Comparison of ENCODE assay signal across 8 cellular contexts in the genomic region with DNA sequence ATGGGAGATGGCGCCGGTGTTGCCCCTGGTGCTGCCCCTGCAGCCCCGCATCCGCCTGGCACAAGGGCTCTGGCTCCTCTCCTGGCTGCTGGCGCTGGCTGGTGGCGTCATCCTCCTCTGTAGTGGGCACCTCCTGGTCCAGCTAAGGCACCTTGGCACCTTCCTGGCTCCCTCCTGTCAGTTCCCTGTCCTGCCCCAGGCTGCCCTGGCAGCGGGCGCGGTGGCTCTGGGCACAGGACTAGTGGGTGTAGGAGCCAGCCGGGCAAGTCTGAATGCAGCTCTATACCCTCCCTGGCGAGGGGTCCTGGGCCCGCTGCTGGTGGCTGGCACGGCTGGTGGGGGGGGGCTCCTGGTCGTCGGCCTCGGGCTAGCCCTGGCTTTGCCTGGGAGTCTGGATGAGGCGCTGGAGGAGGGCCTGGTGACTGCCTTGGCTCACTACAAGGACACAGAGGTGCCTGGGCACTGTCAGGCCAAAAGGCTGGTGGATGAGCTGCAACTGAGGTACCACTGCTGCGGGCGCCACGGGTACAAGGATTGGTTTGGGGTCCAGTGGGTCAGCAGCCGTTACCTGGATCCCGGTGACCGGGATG. TPM values are rescaled to one million over a fixed set of nuclear protein-coding genes. Genes with fewer than 3 reads are reported as not detected.
DNase-seq lines count a peak whose midpoint lies in the region; ATAC-seq and TF ChIP-seq lines count a peak whose summit lies in the region.

No MANE protein-coding gene starts in this region.

- TF ChIP-seq CTCF in AG10803 (conservative IDR thresholded peaks at IDR 0.05; ENCODE audit: low read length) (no peak), dorsolateral prefrontal cortex (IDR thresholded peaks at IDR 0.05 in 54 of 56, conservative IDR thresholded peaks at IDR 0.05 in 2 of 56; ENCODE audit: low read depth in 1 of 56, partially characterized antibody in 56 of 56) (no peak), natural killer cell (IDR thresholded peaks at IDR 0.05) (no peak)

- peak overlapping the region; percentile 74 to 98 for H3K27ac Mint-ChIP-seq in natural killer cell

- no peaks in the 10 kb centered on the region for H3K27me3 ChIP-seq in dorsolateral prefrontal cortex

- intact Hi-C loops in dorsolateral prefrontal cortex (cut with DNase I) (no loop called here), natural killer cell (cut with micrococcal nuclease) (loop anchor here (1.0 to 5.0 kb wide), 3 partner anchors 8 to 94 kb away; a partner anchor contains a TSS)

- H3K4me3 ChIP-seq in AG10803 (ENCODE audit: low read length) (peak overlapping the region; percentile 17; the same call in 1 of the 2 replicates), dorsolateral prefrontal cortex (peak overlapping the region; percentile 52 to 89 (median 73))

- H3K27ac ChIP-seq in dorsolateral prefrontal cortex: peak overlapping the region; percentile 79 to 99 (median 96)

- no peaks in the 10 kb centered on the region for H3K36me3 Mint-ChIP-seq in natural killer cell

- ATAC-seq in natural killer cell: no peak

- no peaks in the 10 kb centered on the region for H3K9me3 Mint-ChIP-seq in natural killer cell

- no peaks in the 10 kb centered on the region for H3K27me3 Mint-ChIP-seq in natural killer cell (ENCODE audit: low read depth in 2 of 2)

- no peak for DNase-seq in AG10803 (ENCODE audit: low read depth)
- peak; percentile 79 for DNase-seq in NCI-H2196 (lab: John Stamatoyannopoulos, UW; ENCODE audit: unreplicated experiment)
- peak in 3 of 10 donors; percentile 35 to 70 (median 60) for DNase-seq in dorsolateral prefrontal cortex
- DNase-seq in natural killer cell: no peak
- no peak for DNase-seq in iPS-NIHi11 (ENCODE audit: low spot score)
- no peak for DNase-seq in HK-2 (ENCODE audit: unreplicated experiment)
- no peak for DNase-seq in GM19240 (ENCODE audit: insufficient read length, low spot score)
- no peak for DNase-seq in NCI-H2081 treated with DMSO at 0.1 percent for 48 hours (lab: John Stamatoyannopoulos, UW)

- peak overlapping the region; percentile 61 for H3K4me3 Mint-ChIP-seq in natural killer cell

- H3K4me1 Mint-ChIP-seq in natural killer cell: peaks cover 18 to 48% of the 10 kb centered on the region in 2 donors

RNA-seq across cellular contexts. Expression of a gene that starts 0.3 kb away (rescaled TPM):
- total RNA-seq in dorsolateral prefrontal cortex (10 to 100 TPM; 11.3 to 68.7 (median 24.9) TPM), natural killer cell (1 to 10 TPM; 2.6 to 6.9 (median 3.9) TPM)

RNA-seq across cellular contexts. Expression of a gene that starts 0.8 kb away (rescaled TPM):
- total RNA-seq in dorsolateral prefrontal cortex (10 to 100 TPM; 19.0 to 72.1 (median 37.3) TPM), natural killer cell (100 to 1,000 TPM; 221 to 233 (median 232) TPM)

RNA-seq across cellular contexts. Expression of a gene that starts 8.4 kb away (rescaled TPM):
- 10 to 100 TPM; 52.5 to 99.7 (median 70.4) TPM for total RNA-seq in dorsolateral prefrontal cortex
- 10 to 100 TPM; 64.9 to 80.3 (median 77.9) TPM for total RNA-seq in natural killer cell

RNA-seq across cellular contexts. Expression of a gene that starts 11.7 kb away (rescaled TPM):
- total RNA-seq in dorsolateral prefrontal cortex: 10 to 100 TPM; 39.4 to 85.0 (median 58.9) TPM
- 100 to 1,000 TPM; 254 to 305 (median 259) TPM for total RNA-seq in natural killer cell

RNA-seq across cellular contexts. Expression of a gene that starts 22.0 kb away (rescaled TPM):
- total RNA-seq in dorsolateral prefrontal cortex (10 to 100 TPM; 11.6 to 30.9 (median 19.4) TPM), natural killer cell (10 to 100 TPM; 20.0 to 28.9 (median 26.2) TPM)
